In the genomic region with DNA sequence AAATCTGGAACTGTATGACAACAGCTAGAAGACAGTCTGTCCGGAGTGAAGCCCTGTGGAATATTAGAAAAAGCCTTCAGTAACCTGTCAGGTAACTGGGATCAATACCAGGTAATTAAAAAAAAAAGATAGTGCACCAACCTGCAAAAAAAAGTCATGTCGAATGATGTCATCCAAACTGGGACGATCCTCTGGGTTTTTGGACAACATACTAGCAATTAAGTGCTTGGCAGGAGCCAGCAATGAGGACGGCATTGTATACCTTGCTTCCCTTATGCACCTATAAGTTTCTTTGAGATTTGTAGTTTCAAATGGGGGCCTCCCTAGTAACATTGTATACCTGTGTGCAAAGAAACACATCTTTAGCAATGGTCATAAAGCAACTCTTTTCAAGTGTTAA, we compare ENCODE assay signal across 14 cellular contexts. TPM values are rescaled to one million over a fixed set of nuclear protein-coding genes. Genes with fewer than 3 reads are reported as not detected.
DNase-seq lines count a peak whose midpoint lies in the region; ATAC-seq and TF ChIP-seq lines count a peak whose summit lies in the region.
"Had no signal": no experiment of that assay in that cellular context is flagged by ENCODE, and none has a peak within 500 bp of the region (broad histone marks: within the 10 kb centered on the region; RNA-seq: fewer than 3 reads in every experiment).

No MANE protein-coding gene starts in this region.

- no peak for TF ChIP-seq CTCF in PC-9 (conservative IDR thresholded peaks at IDR 0.05)
- TF ChIP-seq CTCF in type B pancreatic cell (conservative IDR thresholded peaks at IDR 0.05): no peak

- H3K27ac ChIP-seq in PC-9 (peak overlapping the region; percentile 96), mesodermal cell (ENCODE audit: low read depth, low read length, severe bottlenecking) (no peak overlapping the region)
- H3K27ac ChIP-seq: Peyer's patch, WERI-Rb-1 had no signal

- H3K4me2 ChIP-seq in PC-9: peak overlapping the region; percentile 92

- no peak overlapping the region for H2AFZ ChIP-seq in PC-9

- peak overlapping the region; percentile 97 for H3K4me3 Mint-ChIP-seq in type B pancreatic cell
- no peak overlapping the region for H3K4me3 Mint-ChIP-seq in activated CD8-positive, alpha-beta memory T cell treated with anti-CD3 and anti-CD28 coated beads, Interleukin-2, amount 10 ng/mL, durations not matched to agents 7 days and 5 days
- H3K4me3 Mint-ChIP-seq: activated T-helper 17 cell treated with anti-CD3 and anti-CD28 coated beads, Interleukin-2, amount 50 U/mL, for 72 hours; stimulated activated effector memory CD8-positive, alpha-beta T cell treated with anti-CD3 and anti-CD28 coated beads, Interleukin-12 subunit alpha, Interleukin-12 subunit beta, amount 100 ng/mL, for 72 hours had no signal

- H3K4me3 ChIP-seq in PC-9 (peak overlapping the region; percentile 90), endocrine pancreas (ENCODE audit: control insufficient read depth, insufficient read depth, low read length) (peak overlapping the region; percentile 100), mesodermal cell (ENCODE audit: extremely low read depth, insufficient read depth, low read length, poor library complexity, severe bottlenecking) (peak overlapping the region; percentile 85)

- peaks cover 51% of the 10 kb centered on the region for H4K20me1 ChIP-seq in PC-9 (ENCODE audit: insufficient read depth)

- H3K9ac ChIP-seq in endocrine pancreas (ENCODE audit: control insufficient read depth, insufficient read depth, low read length): peak overlapping the region; percentile 79

- WGBS in mesodermal cell (ENCODE audit: insufficient coverage in 2 of 2), 2 experiments: 98% methylated on average over 4 of the region's 4 CpGs; no CpG with 5 or more reads in 1 of the 2 experiments

- peaks cover 77% of the 10 kb centered on the region for H3F3A ChIP-seq in PC-9 (ENCODE audit: insufficient read depth, low read depth)

- BruUV-seq in PC-9 (replicated peaks; lab: Mats Ljungman, UMichigan): no TSS peak

- no peaks in the 10 kb centered on the region for H3K27me3 Mint-ChIP-seq in type B pancreatic cell
- H3K27me3 Mint-ChIP-seq in activated CD8-positive, alpha-beta memory T cell treated with anti-CD3 and anti-CD28 coated beads, Interleukin-2, amount 10 ng/mL, durations not matched to agents 7 days and 5 days: peaks cover 38% of the 10 kb centered on the region

- peaks cover 48% of the 10 kb centered on the region for H3K4me1 Mint-ChIP-seq in type B pancreatic cell (ENCODE audit: unreplicated experiment)
- H3K4me1 Mint-ChIP-seq in activated CD8-positive, alpha-beta memory T cell treated with anti-CD3 and anti-CD28 coated beads, Interleukin-2, amount 10 ng/mL, durations not matched to agents 7 days and 5 days: peaks cover 13% of the 10 kb centered on the region

- H3K27ac Mint-ChIP-seq in type B pancreatic cell: peak overlapping the region; percentile 97
- H3K27ac Mint-ChIP-seq in activated CD8-positive, alpha-beta memory T cell treated with anti-CD3 and anti-CD28 coated beads, Interleukin-2, amount 10 ng/mL, durations not matched to agents 7 days and 5 days: no peak overlapping the region
- H3K27ac Mint-ChIP-seq: activated T-helper 17 cell treated with anti-CD3 and anti-CD28 coated beads, Interleukin-2, amount 50 U/mL, for 72 hours; stimulated activated effector memory CD8-positive, alpha-beta T cell treated with anti-CD3 and anti-CD28 coated beads, Interleukin-12 subunit alpha, Interleukin-12 subunit beta, amount 100 ng/mL, for 72 hours had no signal

- H3K36me3 ChIP-seq in PC-9 (ENCODE audit: low read depth): peaks cover 68% of the 10 kb centered on the region
- H3K36me3 ChIP-seq in endocrine pancreas (ENCODE audit: control insufficient read depth, insufficient read depth, low read length): peaks cover 24% of the 10 kb centered on the region
- H3K36me3 ChIP-seq in mesodermal cell (ENCODE audit: control insufficient read depth, insufficient read depth, low read length): peaks cover 65% of the 10 kb centered on the region

- CTCF ChIA-PET in PC-9 (lab: Charles Lee): no interaction called here
- CTCF ChIA-PET in activated CD8-positive, alpha-beta memory T cell treated with anti-CD3 and anti-CD28 coated beads, Interleukin-2, amount 10 ng/mL, durations not matched to agents 7 days and 5 days (lab: Charles Lee): interaction anchor here (1.1 kb wide), 1 partner anchor 10 kb away, joined by 3 read pairs; no protein-coding TSS in a partner anchor

- H3K4me1 ChIP-seq in PC-9 (replicated peaks; ENCODE audit: insufficient read depth) (peaks cover 38% of the 10 kb centered on the region), endocrine pancreas (ENCODE audit: control insufficient read depth, insufficient read depth, low read length) (peaks cover 35% of the 10 kb centered on the region), mesodermal cell (ENCODE audit: control insufficient read depth, insufficient read depth, low read length, poor library complexity, severe bottlenecking) (peaks cover 20% of the 10 kb centered on the region)

- no peaks in the 10 kb centered on the region for H3K27me3 ChIP-seq in PC-9 (ENCODE audit: insufficient read depth, low read depth)
- no peaks in the 10 kb centered on the region for H3K27me3 ChIP-seq in endocrine pancreas (ENCODE audit: control insufficient read depth, insufficient read depth, low read length)
- H3K27me3 ChIP-seq: Peyer's patch had no signal

- peaks cover 6% of the 10 kb centered on the region for H3K9me3 Mint-ChIP-seq in type B pancreatic cell
- no peaks in the 10 kb centered on the region for H3K9me3 Mint-ChIP-seq in activated CD8-positive, alpha-beta memory T cell treated with anti-CD3 and anti-CD28 coated beads, Interleukin-2, amount 10 ng/mL, durations not matched to agents 7 days and 5 days (ENCODE audit: low read depth)
- H3K9me3 Mint-ChIP-seq: activated T-helper 17 cell treated with anti-CD3 and anti-CD28 coated beads, Interleukin-2, amount 50 U/mL, for 72 hours; stimulated activated effector memory CD8-positive, alpha-beta T cell treated with anti-CD3 and anti-CD28 coated beads, Interleukin-12 subunit alpha, Interleukin-12 subunit beta, amount 100 ng/mL, for 72 hours had no signal

- no peaks in the 10 kb centered on the region for H3K9me3 ChIP-seq in PC-9 (ENCODE audit: insufficient read depth, low read depth)
- no peaks in the 10 kb centered on the region for H3K9me3 ChIP-seq in endocrine pancreas (ENCODE audit: control insufficient read depth, low read length)
- no peaks in the 10 kb centered on the region for H3K9me3 ChIP-seq in mesodermal cell (ENCODE audit: control insufficient read depth, low read length)
- H3K9me3 ChIP-seq: Peyer's patch had no signal

- intact Hi-C loops in PC-9 (cut with micrococcal nuclease; ENCODE audit: unreplicated experiment): no loop called here

- H3K36me3 Mint-ChIP-seq in type B pancreatic cell: peaks cover 76% of the 10 kb centered on the region
- no peaks in the 10 kb centered on the region for H3K36me3 Mint-ChIP-seq in activated CD8-positive, alpha-beta memory T cell treated with anti-CD3 and anti-CD28 coated beads, Interleukin-2, amount 10 ng/mL, durations not matched to agents 7 days and 5 days

- POLR2A ChIA-PET in PC-9 (lab: Charles Lee; ENCODE audit: unreplicated experiment): interaction anchor here (0.7 to 0.9 kb wide), 2 partner anchors 272 to 607 kb away, joined by 3 to 8 read pairs; no protein-coding TSS in a partner anchor

- no peaks in the 10 kb centered on the region for H3K9me2 ChIP-seq in PC-9 (ENCODE audit: insufficient read depth)

- no peak for ATAC-seq in activated CD8-positive, alpha-beta memory T cell treated with anti-CD3 and anti-CD28 coated beads, Interleukin-2, amount 10 ng/mL, durations not matched to agents 7 days and 5 days
- ATAC-seq: activated T-helper 17 cell treated with anti-CD3 and anti-CD28 coated beads, Interleukin-2, amount 50 U/mL, for 72 hours; stimulated activated effector memory CD8-positive, alpha-beta T cell treated with anti-CD3 and anti-CD28 coated beads, Interleukin-12 subunit alpha, Interleukin-12 subunit beta, amount 100 ng/mL, for 72 hours had no signal

- peaks cover 70% of the 10 kb centered on the region for H3K79me2 ChIP-seq in PC-9 (ENCODE audit: low read depth)

- DNase-seq in PC-9: no peak
- DNase-seq in type B pancreatic cell (ENCODE audit: extremely low spot score, unreplicated experiment): no peak
- no peak for DNase-seq in T-helper 1 cell
- DNase-seq in activated CD8-positive, alpha-beta memory T cell treated with anti-CD3 and anti-CD28 coated beads, Interleukin-2, amount 10 ng/mL, durations not matched to agents 7 days and 5 days: no peak
- no peak for DNase-seq in stimulated activated naive CD4-positive, alpha-beta T cell treated with Interleukin-2 at 50 U/mL for 16 hours (lab: John Stamatoyannopoulos, UW)
- DNase-seq: NCI-H187, Peyer's patch, WERI-Rb-1 had no signal

RNA-seq across cellular contexts. Expression of gene PLK2, which starts 2.8 kb away (rescaled TPM):
- total RNA-seq in PC-9 (2021) (508 and 615 TPM in 2 replicates), type B pancreatic cell (ENCODE audit: low replicate concordance) (307 and 460 TPM in 2 replicates)
- 241 TPM for polyA plus RNA-seq in mesodermal cell (2013, experiment 1 of 2)
- 222 TPM for polyA plus RNA-seq in mesodermal cell (2013, experiment 2 of 2)
- total RNA-seq in activated CD8-positive, alpha-beta memory T cell treated with anti-CD3 and anti-CD28 coated beads, Interleukin-2, amount 10 ng/mL, durations not matched to agents 7 days and 5 days: 1 to 10 TPM; 4.9 to 7.5 TPM

RNA-seq across cellular contexts. Expression of gene GAPT, which starts 34.2 kb away (rescaled TPM):
- total RNA-seq in PC-9 (2021): not detected in 2 replicates
- polyA plus RNA-seq in mesodermal cell (2013, experiment 1 of 2): 0.63 TPM
- 0.20 TPM for polyA plus RNA-seq in mesodermal cell (2013, experiment 2 of 2)
- not detected in 2 replicates for total RNA-seq in type B pancreatic cell (ENCODE audit: low replicate concordance)
- total RNA-seq in activated CD8-positive, alpha-beta memory T cell treated with anti-CD3 and anti-CD28 coated beads, Interleukin-2, amount 10 ng/mL, durations not matched to agents 7 days and 5 days: not detected
- total RNA-seq: activated T-helper 17 cell treated with anti-CD3 and anti-CD28 coated beads, Interleukin-2, amount 50 U/mL, for 72 hours; dermis microvascular lymphatic vessel endothelial cell; HT1080 had no signal

Comparison
In these comparisons a context has a peak if more than half of its experiments do, and no peak if none do; other contexts are left out.
1. RNA of gene PLK2, which starts 2.8 kb away (total RNA-seq): 508 to 615 TPM in PC-9 and 307 to 460 TPM in type B pancreatic cell; 4.9 to 7.5 TPM in activated CD8-positive, alpha-beta memory T cell treated with anti-CD3 and anti-CD28 coated beads, Interleukin-2, amount 10 ng/mL, durations not matched to agents 7 days and 5 days; every median in the first group is over 10 times any median in the second.
2. Peak in every context shown above with its lines, with median percentiles within 50 percentile points of each other: H3K4me3 ChIP-seq.